20 cellular contexts compared by ENCODE assay signal in the genomic region with DNA sequence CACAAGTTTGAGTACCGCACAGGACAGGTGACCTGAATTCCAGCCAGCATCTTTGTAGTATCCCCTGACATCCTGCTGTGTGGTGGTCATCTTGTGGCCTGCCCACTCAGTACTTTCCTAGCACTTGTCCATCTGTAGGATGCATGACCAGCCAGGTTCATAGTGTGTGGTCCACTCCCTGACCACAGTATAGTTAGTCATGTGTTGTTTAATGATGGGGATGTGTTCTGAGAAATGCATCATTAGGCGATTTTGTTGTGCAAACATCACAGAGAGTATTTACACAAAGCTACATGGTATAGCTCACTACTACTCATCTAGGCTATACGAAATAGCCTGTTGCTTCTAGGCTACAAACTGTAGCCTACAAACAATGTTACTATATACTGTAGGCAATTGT. TPM values are rescaled to one million over a fixed set of nuclear protein-coding genes. Genes with fewer than 3 reads are reported as not detected.
"Had no signal": no experiment of that assay in that cellular context is flagged by ENCODE, and none has a peak within 500 bp of the region (broad histone marks: within the 10 kb centered on the region; RNA-seq: fewer than 3 reads in every experiment).

No MANE protein-coding gene starts in this region.

- H3K4me1 ChIP-seq: lower lobe of right lung, tibial artery, uterus had no signal

- FAIRE-seq: frontal cortex, keratinocyte had no signal

- H3K9me3 Mint-ChIP-seq: activated naive CD4-positive, alpha-beta T cell treated with anti-CD3 and anti-CD28 coated beads, Interleukin-2, amount 50 U/mL, for 72 hours; activated T-helper 1 cell treated with anti-CD3 and anti-CD28 coated beads, Interleukin-12 subunit alpha, Interleukin-12 subunit beta, Interleukin-2, Interleukin-4 antibody, amounts not matched to agents 30 ng/mL and 10 ng/mL and 1 ng/mL, durations not matched to agents 14 hours and 24 hours and 36 hours; brain; natural killer cell treated with Interleukin-12 subunit alpha and Interleukin-12 subunit beta and Interleukin-15 and Interleukin-18, amount 100 ng/mL, for 72 hours had no signal

- H3K27me3 Mint-ChIP-seq: natural killer cell treated with Interleukin-12 subunit alpha and Interleukin-12 subunit beta and Interleukin-15 and Interleukin-18, amount 100 ng/mL, for 72 hours had no signal

- H3K4me3 Mint-ChIP-seq: activated T-helper 1 cell treated with anti-CD3 and anti-CD28 coated beads, Interleukin-12 subunit alpha, Interleukin-12 subunit beta, Interleukin-2, Interleukin-4 antibody, amounts not matched to agents 30 ng/mL and 10 ng/mL and 1 ng/mL, durations not matched to agents 14 hours and 24 hours and 36 hours; brain; natural killer cell treated with Interleukin-12 subunit alpha and Interleukin-12 subunit beta and Interleukin-15 and Interleukin-18, amount 100 ng/mL, for 72 hours had no signal

- H3K36me3 Mint-ChIP-seq: activated naive CD4-positive, alpha-beta T cell treated with anti-CD3 and anti-CD28 coated beads, Interleukin-2, amount 50 U/mL, for 72 hours; brain; natural killer cell treated with Interleukin-12 subunit alpha and Interleukin-12 subunit beta and Interleukin-15 and Interleukin-18, amount 100 ng/mL, for 72 hours had no signal

- ATAC-seq: activated naive CD4-positive, alpha-beta T cell treated with anti-CD3 and anti-CD28 coated beads, Interleukin-2, amount 50 U/mL, for 72 hours; lower lobe of right lung; natural killer cell treated with Interleukin-12 subunit alpha and Interleukin-12 subunit beta and Interleukin-15 and Interleukin-18, amount 100 ng/mL, for 72 hours had no signal

- H3K9me3 ChIP-seq: lower lobe of right lung, tibial artery, uterus had no signal

- H3K4me1 Mint-ChIP-seq: brain had no signal

- H3K36me3 ChIP-seq: lower lobe of right lung, tibial artery, uterus had no signal

- H3K4me3 ChIP-seq: coronary artery, lower lobe of right lung, tibial artery, uterus had no signal

- H3K27ac ChIP-seq: coronary artery, lower lobe of right lung, tibial artery, uterus had no signal

- DNase-seq: activated CD4-positive, alpha-beta T cell treated with anti-CD3 and anti-CD28 coated beads, Interleukin-2, amount 50 U/mL, for 4 hours; activated gamma-delta T cell treated with Interleukin-2 at 50 U/mL for 16 hours; activated T-cell treated with anti-CD3 and anti-CD28 coated beads for 4 hours; amniotic stem cell; lower lobe of right lung; nucleus accumbens; retina; stimulated activated CD8-positive, alpha-beta memory T cell treated with anti-CD3 and anti-CD28 coated beads, Interleukin-4, amount 100 ng/mL, for 48 hours; stimulated activated naive CD4-positive, alpha-beta T cell treated with Interleukin-2 at 50 U/mL for 16 hours; tibial artery; uterus had no signal

- H3K27me3 ChIP-seq: tibial artery, uterus had no signal

- H3K27ac Mint-ChIP-seq: activated naive CD4-positive, alpha-beta T cell treated with anti-CD3 and anti-CD28 coated beads, Interleukin-2, amount 50 U/mL, for 72 hours; activated T-helper 1 cell treated with anti-CD3 and anti-CD28 coated beads, Interleukin-12 subunit alpha, Interleukin-12 subunit beta, Interleukin-2, Interleukin-4 antibody, amounts not matched to agents 30 ng/mL and 10 ng/mL and 1 ng/mL, durations not matched to agents 14 hours and 24 hours and 36 hours; brain; natural killer cell treated with Interleukin-12 subunit alpha and Interleukin-12 subunit beta and Interleukin-15 and Interleukin-18, amount 100 ng/mL, for 72 hours had no signal

RNA-seq across cellular contexts. Expression of gene RBPMS2, which starts 16.9 kb away (rescaled TPM):
- total RNA-seq: activated naive CD4-positive, alpha-beta T cell treated with anti-CD3 and anti-CD28 coated beads, Interleukin-2, amount 50 U/mL, for 72 hours; fibroblast of lung; T-helper 2 cell treated with Interferon-gamma antibody and Interleukin-4, amounts not matched to agents 100 ng/mL and 5 ng/mL, for 36 hours had no signal
- polyA plus RNA-seq: keratinocyte had no signal
